In genomic region chr7:94060772-94061171, GRCh38 we compare ENCODE assay signal across 11 cellular contexts. TPM values are rescaled to one million over a fixed set of nuclear protein-coding genes. Genes with fewer than 3 reads are reported as not detected.
A peak's percentile ranks its signal among the peaks of the same experiment; 100 is the strongest.
DNase-seq lines count a peak whose midpoint lies in the region; ATAC-seq, FAIRE-seq and TF ChIP-seq lines count a peak whose summit lies in the region.
"Had no signal": no experiment of that assay in that cellular context is flagged by ENCODE, and none has a peak within 500 bp of the region (broad histone marks: within the 10 kb centered on the region; RNA-seq: fewer than 3 reads in every experiment).

No MANE protein-coding gene starts in this region.

- H3K27ac ChIP-seq in mesenchymal stem cell (ENCODE audit: low read length, poor library complexity, severe bottlenecking) (no peak overlapping the region), esophagus muscularis mucosa (replicated peaks in 1 of 4) (no peak overlapping the region)
- H3K27ac ChIP-seq: pancreas, thoracic aorta had no signal

- TF ChIP-seq CTCF in esophagus muscularis mucosa (IDR thresholded peaks at IDR 0.05), result no peak

- H2BK12ac ChIP-seq in mesenchymal stem cell (ENCODE audit: low read length in 2 of 2), result peak overlapping the region in 1 of 2 experiments; percentile 91

- H3K27me3 ChIP-seq in mesenchymal stem cell (ENCODE audit: control insufficient read depth in 1 of 2, insufficient read depth in 1 of 2, low read length in 2 of 2) (no peaks in the 10 kb centered on the region), esophagus muscularis mucosa (peaks cover 0 to 9% (median 0%) of the 10 kb centered on the region in 4 donors)
- H3K27me3 ChIP-seq: pancreas had no signal

- peak overlapping the region; percentile 92 for H4K8ac ChIP-seq in mesenchymal stem cell (ENCODE audit: low read length)

- H3K4me2 ChIP-seq in mesenchymal stem cell (ENCODE audit: low read length, poor library complexity, severe bottlenecking), result no peak overlapping the region

- H3K9ac ChIP-seq in mesenchymal stem cell (ENCODE audit: low read length), result peak overlapping the region; percentile 60

- no peak for TF ChIP-seq EP300 in esophagus muscularis mucosa (IDR thresholded peaks at IDR 0.05)

- no peak overlapping the region for H3K4ac ChIP-seq in mesenchymal stem cell (ENCODE audit: low read depth in 1 of 2, low read length in 2 of 2)

- no peaks in the 10 kb centered on the region for H3K36me3 ChIP-seq in mesenchymal stem cell (ENCODE audit: control insufficient read depth in 1 of 2, insufficient read depth in 2 of 2, low read depth in 1 of 2, low read length in 2 of 2)
- H3K36me3 ChIP-seq in esophagus muscularis mucosa, result no peaks in the 10 kb centered on the region
- H3K36me3 ChIP-seq: pancreas, thoracic aorta had no signal

- H3K23ac ChIP-seq in mesenchymal stem cell (ENCODE audit: low read length in 2 of 2), result no peak overlapping the region

- no peak for TF ChIP-seq POLR2A in esophagus muscularis mucosa (IDR thresholded peaks at IDR 0.05; ENCODE audit: low read depth)

- no peak overlapping the region for H3K14ac ChIP-seq in mesenchymal stem cell (ENCODE audit: low read length in 2 of 2)

- H3K4me3 ChIP-seq in mesenchymal stem cell (ENCODE audit: insufficient read depth in 1 of 2, low read depth in 1 of 2, low read length in 2 of 2), result no peak overlapping the region
- H3K4me3 ChIP-seq in esophagus muscularis mucosa, result no peak overlapping the region
- H3K4me3 ChIP-seq: pancreas, thoracic aorta had no signal

- no peak overlapping the region for H2AK5ac ChIP-seq in mesenchymal stem cell (ENCODE audit: low read length, severe bottlenecking)

- no peak overlapping the region for H2BK5ac ChIP-seq in mesenchymal stem cell (ENCODE audit: low read depth, low read length, poor library complexity, severe bottlenecking)

- H3K4me1 ChIP-seq in mesenchymal stem cell (ENCODE audit: control insufficient read depth, insufficient read depth, low read depth, low read length) (no peaks in the 10 kb centered on the region), esophagus muscularis mucosa (no peaks in the 10 kb centered on the region)
- H3K4me1 ChIP-seq: pancreas had no signal

- ATAC-seq in GM18498 (IDR thresholded peaks at IDR 0.05; ENCODE audit: unreplicated experiment) (peak; percentile 46), HG02678 (IDR thresholded peaks at IDR 0.05; ENCODE audit: unreplicated experiment) (peak; percentile 47)
- ATAC-seq: pancreas had no signal

- peak overlapping the region; percentile 5 to 45 for H3K18ac ChIP-seq in mesenchymal stem cell (ENCODE audit: low read depth in 1 of 2, low read length in 2 of 2)

- H2BK15ac ChIP-seq in mesenchymal stem cell (ENCODE audit: low read depth, poor library complexity, severe bottlenecking), result peak overlapping the region; percentile 85

- intact Hi-C loops in esophagus muscularis mucosa (cut with DNase I), result no loop called here

- H2BK120ac ChIP-seq in mesenchymal stem cell (ENCODE audit: low read depth, low read length), result no peak overlapping the region

- peak overlapping the region; percentile 64 for H4K91ac ChIP-seq in mesenchymal stem cell (ENCODE audit: low read length)

- DNase-seq in RCC 7860 (ENCODE audit: low spot score) (peak; percentile 98), mesenchymal stem cell (peak; percentile 88), NCI-H345 (lab: John Stamatoyannopoulos, UW) (no peak), esophagus muscularis mucosa (ENCODE audit: extremely low spot score) (no peak), activated gamma-delta T cell (lab: John Stamatoyannopoulos, UW) (no peak), NCI-H748 treated with DMSO at 0.1 percent for 48 hours (lab: John Stamatoyannopoulos, UW) (no peak)
- DNase-seq: NCI-H1417 treated with DMSO at 0.1 percent for 48 hours, pancreas had no signal

- peak; percentile 98 for FAIRE-seq in RCC 7860 (lab: Jason Lieb, UNC)
- FAIRE-seq: pancreas had no signal

- H3K79me1 ChIP-seq in mesenchymal stem cell (replicated peaks; ENCODE audit: low read length, poor library complexity, severe bottlenecking), result no peaks in the 10 kb centered on the region

- WGBS in mesenchymal stem cell, result 13% methylated on average over 2 of the region's 4 CpGs
- 40% methylated on average over 4 of the region's 4 CpGs for WGBS in esophagus muscularis mucosa

- peaks cover 5% of the 10 kb centered on the region for H3K9me3 ChIP-seq in mesenchymal stem cell (ENCODE audit: control insufficient read depth, low read length)
- H3K9me3 ChIP-seq in esophagus muscularis mucosa, result no peaks in the 10 kb centered on the region
- H3K9me3 ChIP-seq: pancreas, thoracic aorta had no signal

- H2AFZ ChIP-seq in mesenchymal stem cell (ENCODE audit: low read depth, low read length), result no peak overlapping the region

RNA-seq across cellular contexts. Expression of gene BET1, which starts 56.6 kb away (rescaled TPM):
- 47.8 TPM for polyA plus RNA-seq in mesenchymal stem cell (2013, experiment 1 of 2)
- polyA plus RNA-seq in mesenchymal stem cell (2013, experiment 2 of 2), result 52.7 TPM
- total RNA-seq in esophagus muscularis mucosa, result 10 to 100 TPM; 10.5 to 15.8 (median 12.6) TPM

Comparison
In these comparisons a context has a peak if more than half of its experiments do, and no peak if none do; other contexts are left out.
1. DNase-seq: peak in RCC 7860 (single experiment) and mesenchymal stem cell (single experiment); none in NCI-H345 (single experiment), esophagus muscularis mucosa (single experiment), activated gamma-delta T cell (single experiment) and NCI-H748 treated with DMSO at 0.1 percent for 48 hours (single experiment).